In genomic region chr21:31142600-31142999, GRCh38 we compare ENCODE assay signal across 11 cellular contexts.
A peak's percentile ranks its signal among the peaks of the same experiment; 100 is the strongest.
DNase-seq lines count a peak whose midpoint lies in the region; ATAC-seq and TF ChIP-seq lines count a peak whose summit lies in the region.
"Had no signal": no experiment of that assay in that cellular context is flagged by ENCODE, and none has a peak within 500 bp of the region (broad histone marks: within the 10 kb centered on the region; RNA-seq: fewer than 3 reads in every experiment).

No MANE protein-coding gene starts in this region.

- BruUV-seq in HCT116 (replicated peaks; lab: Mats Ljungman, UMichigan), result no TSS peak

- H3K9me3 Mint-ChIP-seq in activated CD4-positive, alpha-beta T cell treated with anti-CD3 and anti-CD28 coated beads for 36 hours (ENCODE audit: low read depth), result no peaks in the 10 kb centered on the region
- H3K9me3 Mint-ChIP-seq in activated CD4-positive, alpha-beta T cell treated with anti-CD3 and anti-CD28 coated beads, Interleukin-2, amount 10 ng/mL, durations not matched to agents 7 days and 5 days, result no peaks in the 10 kb centered on the region
- H3K9me3 Mint-ChIP-seq in naive thymus-derived CD8-positive, alpha-beta T cell, result peaks cover 0 to 2% (median 0%) of the 10 kb centered on the region in 9 donors
- H3K9me3 Mint-ChIP-seq: natural killer cell had no signal

- RAD21 ChIA-PET in HCT116 (lab: Charles Lee; ENCODE audit: low non-redundant PET in 1 of 2, low total read pairs in 2 of 2, uncharacterized antibody in 2 of 2, unreplicated experiment in 2 of 2), result no interaction called here

- POLR2A ChIA-PET in activated CD4-positive, alpha-beta T cell treated with anti-CD3 and anti-CD28 coated beads for 36 hours (lab: Charles Lee), result no interaction called here
- POLR2A ChIA-PET in HCT116 (lab: Charles Lee), result no interaction called here
- POLR2A ChIA-PET in activated CD4-positive, alpha-beta T cell treated with anti-CD3 and anti-CD28 coated beads, Interleukin-2, amount 10 ng/mL, durations not matched to agents 7 days and 5 days (lab: Charles Lee), result no interaction called here
- POLR2A ChIA-PET in naive thymus-derived CD8-positive, alpha-beta T cell (lab: Charles Lee), result interaction anchor here (0.7 to 2.3 kb wide), 3 partner anchors 34 to 304 kb away, joined by 3 to 5 read pairs (median 4); no protein-coding TSS in a partner anchor

- H3K4me2 ChIP-seq in HCT116 (ENCODE audit: low read length) (no peak overlapping the region), GM23248 (ENCODE audit: unreplicated experiment) (no peak overlapping the region)

- CTCF ChIA-PET in activated CD4-positive, alpha-beta T cell treated with anti-CD3 and anti-CD28 coated beads for 36 hours (lab: Charles Lee), result interaction anchor here (0.7 to 1.9 kb wide), 3 partner anchors 32 to 261 kb away, joined by 3 to 7 read pairs (median 4); no protein-coding TSS in a partner anchor
- CTCF ChIA-PET in HCT116 (lab: Charles Lee), result no interaction called here
- CTCF ChIA-PET in activated CD4-positive, alpha-beta T cell treated with anti-CD3 and anti-CD28 coated beads, Interleukin-2, amount 10 ng/mL, durations not matched to agents 7 days and 5 days (lab: Charles Lee), result interaction anchor here (0.6 to 1.6 kb wide), 2 partner anchors 22 to 43 kb away, joined by 4 to 5 read pairs; no protein-coding TSS in a partner anchor

- TF ChIP-seq POLR2A in HCT116 (IDR thresholded peaks at IDR 0.05; ENCODE audit: borderline replicate concordance, extremely low read depth, insufficient read depth, insufficient read length), result no peak

- H3K4me1 ChIP-seq in HCT116 (ENCODE audit: control insufficient read depth in 1 of 2, insufficient read depth in 2 of 2, low read length in 2 of 2) (no peaks in the 10 kb centered on the region), GM23248 (ENCODE audit: insufficient read depth) (0 out of 2 replicates have a peak, but pooled peaks cover 4% of the 10 kb centered on the region)

- H3K36me3 ChIP-seq in HCT116 (ENCODE audit: control insufficient read depth in 1 of 2, insufficient read depth in 2 of 2, low read length in 2 of 2) (no peaks in the 10 kb centered on the region), GM23248 (ENCODE audit: low read depth) (no peaks in the 10 kb centered on the region)

- WGBS in GM23248 (ENCODE audit: low coverage in 1 of 2, low lambda C conversion rate in 2 of 2, missing lambda C conversion rate in 2 of 2), 2 experiments, result 62 to 72% methylated on average over 6 to 7 of the region's 7 CpGs

- H4K20me1 ChIP-seq in HCT116 (ENCODE audit: insufficient read depth) (no peaks in the 10 kb centered on the region), GM23248 (ENCODE audit: insufficient read depth) (no peaks in the 10 kb centered on the region)

- H3K27ac Mint-ChIP-seq in activated CD4-positive, alpha-beta T cell treated with anti-CD3 and anti-CD28 coated beads for 36 hours, result no peak overlapping the region
- H3K27ac Mint-ChIP-seq in activated CD4-positive, alpha-beta T cell treated with anti-CD3 and anti-CD28 coated beads, Interleukin-2, amount 10 ng/mL, durations not matched to agents 7 days and 5 days, result no peak overlapping the region
- no peak overlapping the region for H3K27ac Mint-ChIP-seq in naive thymus-derived CD8-positive, alpha-beta T cell
- H3K27ac Mint-ChIP-seq: natural killer cell had no signal

- H3K4me3 ChIP-seq in HCT116 (replicated peaks in 1 of 2; ENCODE audit: low read depth in 1 of 2, low read length in 2 of 2) (no peak overlapping the region), GM23248 (no peak overlapping the region)

- intact Hi-C loops in activated CD4-positive, alpha-beta T cell treated with anti-CD3 and anti-CD28 coated beads for 36 hours (cut with DNase I, micrococcal nuclease), result no loop called here
- intact Hi-C loops in HCT116 (cut with micrococcal nuclease), result no loop called here

- H3K9me3 ChIP-seq in HCT116 (ENCODE audit: control insufficient read depth in 1 of 2, insufficient read depth in 1 of 2, low read depth in 1 of 2, low read length in 2 of 2), result no peaks in the 10 kb centered on the region
- H3K9me3 ChIP-seq in GM23248 (ENCODE audit: low read depth), result no peaks in the 10 kb centered on the region

- peaks cover 60% of the 10 kb centered on the region for H3K36me3 Mint-ChIP-seq in activated CD4-positive, alpha-beta T cell treated with anti-CD3 and anti-CD28 coated beads for 36 hours (ENCODE audit: low read depth)
- peaks cover 48% of the 10 kb centered on the region for H3K36me3 Mint-ChIP-seq in activated CD4-positive, alpha-beta T cell treated with anti-CD3 and anti-CD28 coated beads, Interleukin-2, amount 10 ng/mL, durations not matched to agents 7 days and 5 days (ENCODE audit: low read depth)
- H3K36me3 Mint-ChIP-seq in naive thymus-derived CD8-positive, alpha-beta T cell, result peaks cover 5 to 28% (median 6%) of the 10 kb centered on the region in 3 donors
- H3K36me3 Mint-ChIP-seq: natural killer cell had no signal

- no peak overlapping the region for H2AFZ ChIP-seq in HCT116 (ENCODE audit: low read depth, low read length, poor library complexity, severe bottlenecking)
- no peak overlapping the region for H2AFZ ChIP-seq in GM23248

- H3K27me3 Mint-ChIP-seq in activated CD4-positive, alpha-beta T cell treated with anti-CD3 and anti-CD28 coated beads for 36 hours, result no peaks in the 10 kb centered on the region
- no peaks in the 10 kb centered on the region for H3K27me3 Mint-ChIP-seq in activated CD4-positive, alpha-beta T cell treated with anti-CD3 and anti-CD28 coated beads, Interleukin-2, amount 10 ng/mL, durations not matched to agents 7 days and 5 days
- no peaks in the 10 kb centered on the region for H3K27me3 Mint-ChIP-seq in naive thymus-derived CD8-positive, alpha-beta T cell

- H3K4me3 Mint-ChIP-seq in activated CD4-positive, alpha-beta T cell treated with anti-CD3 and anti-CD28 coated beads for 36 hours, result no peak overlapping the region
- H3K4me3 Mint-ChIP-seq in activated CD4-positive, alpha-beta T cell treated with anti-CD3 and anti-CD28 coated beads, Interleukin-2, amount 10 ng/mL, durations not matched to agents 7 days and 5 days, result no peak overlapping the region
- no peak overlapping the region for H3K4me3 Mint-ChIP-seq in naive thymus-derived CD8-positive, alpha-beta T cell
- H3K4me3 Mint-ChIP-seq: natural killer cell had no signal

- H3F3A ChIP-seq in GM23248 (ENCODE audit: insufficient read depth), result 0 out of 2 replicates have a peak, but pooled peaks cover 5% of the 10 kb centered on the region

- H3K27ac ChIP-seq in HCT116 (ENCODE audit: low read depth, low read length) (no peak overlapping the region), GM23248 (no peak overlapping the region)

- peak; percentile 55 for DNase-seq in activated CD4-positive, alpha-beta T cell treated with anti-CD3 and anti-CD28 coated beads for 36 hours
- DNase-seq in activated CD4-positive, alpha-beta T cell treated with anti-CD3 and anti-CD28 coated beads for 1 hour, result no peak
- DNase-seq in HCT116 (ENCODE audit: low read depth, low spot score) (no peak), GM23248 (no peak)
- DNase-seq in activated CD4-positive, alpha-beta T cell treated with anti-CD3 and anti-CD28 coated beads, Interleukin-2, amount 10 ng/mL, durations not matched to agents 7 days and 5 days, result peak; percentile 63
- DNase-seq in naive thymus-derived CD8-positive, alpha-beta T cell, result peak in 8 of 10 donors; percentile 17 to 80 (median 48)
- DNase-seq: natural killer cell, NCI-H1436, SIG-M5 had no signal

- H3K9me2 ChIP-seq in HCT116 (ENCODE audit: insufficient read depth), result no peaks in the 10 kb centered on the region
- H3K9me2 ChIP-seq in GM23248 (ENCODE audit: insufficient read depth), result no peaks in the 10 kb centered on the region

- no peak for TF ChIP-seq RAD21 in HCT116 (IDR thresholded peaks at IDR 0.05; ENCODE audit: low read depth)

- no peaks in the 10 kb centered on the region for H3K27me3 ChIP-seq in HCT116 (ENCODE audit: insufficient read depth, low read length)
- H3K27me3 ChIP-seq in GM23248 (replicated peaks; ENCODE audit: insufficient read depth), result no peaks in the 10 kb centered on the region

- no peak overlapping the region for H3K9ac ChIP-seq in HCT116 (ENCODE audit: low read length)
- no peak overlapping the region for H3K9ac ChIP-seq in GM23248

- TF ChIP-seq CTCF in HCT116 (IDR thresholded peaks at IDR 0.05 in 2 of 3, conservative IDR thresholded peaks at IDR 0.05 in 1 of 3; ENCODE audit: borderline replicate concordance in 1 of 3, insufficient read depth in 1 of 3, low read depth in 2 of 3, low read length in 2 of 3), result peak in 1 of 3 experiments; percentile 21; a peak in 1 of 6 replicates

- in situ Hi-C loops in GM23248 (cut with MboI), result no loop called here

- no peaks in the 10 kb centered on the region for H3K79me2 ChIP-seq in HCT116 (ENCODE audit: insufficient read depth, low read length)
- no peaks in the 10 kb centered on the region for H3K79me2 ChIP-seq in GM23248 (ENCODE audit: insufficient read depth)

- H3K4me1 Mint-ChIP-seq in activated CD4-positive, alpha-beta T cell treated with anti-CD3 and anti-CD28 coated beads for 36 hours, result peaks cover 22% of the 10 kb centered on the region
- H3K4me1 Mint-ChIP-seq in activated CD4-positive, alpha-beta T cell treated with anti-CD3 and anti-CD28 coated beads, Interleukin-2, amount 10 ng/mL, durations not matched to agents 7 days and 5 days, result peaks cover 23% of the 10 kb centered on the region
- H3K4me1 Mint-ChIP-seq in naive thymus-derived CD8-positive, alpha-beta T cell, result peaks cover 8 to 17% (median 10%) of the 10 kb centered on the region in 4 donors
- H3K4me1 Mint-ChIP-seq: natural killer cell had no signal

- ATAC-seq in activated CD4-positive, alpha-beta T cell treated with anti-CD3 and anti-CD28 coated beads for 36 hours, result peak; percentile 79
- ATAC-seq in HCT116 (peak; percentile 69), HG03039 (IDR thresholded peaks at IDR 0.05; ENCODE audit: unreplicated experiment) (no peak), HG03571 (IDR thresholded peaks at IDR 0.05; ENCODE audit: unreplicated experiment) (no peak)
- peak; percentile 90 to 100 for ATAC-seq in naive thymus-derived CD8-positive, alpha-beta T cell
- ATAC-seq: natural killer cell had no signal

TF ChIP-seq in HCT116, 20 proteins besides CTCF, POLR2A, EP300 and RAD21 (continues in another document):
- TF ChIP-seq ZNF274 (IDR thresholded peaks at IDR 0.05; ENCODE audit: low read depth, low read length) (no peak), ELF1 (IDR thresholded peaks at IDR 0.05; ENCODE audit: borderline replicate concordance, low read depth) (no peak), SRF (IDR thresholded peaks at IDR 0.05; ENCODE audit: low read depth) (no peak), FOSL1 (IDR thresholded peaks at IDR 0.05; ENCODE audit: low read depth) (no peak)

Comparison
In these comparisons a context has a peak if more than half of its experiments do, and no peak if none do; other contexts are left out.
1. DNase-seq: peak in activated CD4-positive, alpha-beta T cell treated with anti-CD3 and anti-CD28 coated beads for 36 hours (single experiment), activated CD4-positive, alpha-beta T cell treated with anti-CD3 and anti-CD28 coated beads, Interleukin-2, amount 10 ng/mL, durations not matched to agents 7 days and 5 days (single experiment) and naive thymus-derived CD8-positive, alpha-beta T cell (8 of 10); none in activated CD4-positive, alpha-beta T cell treated with anti-CD3 and anti-CD28 coated beads for 1 hour (single experiment), HCT116 (single experiment) and GM23248 (single experiment).
2. ATAC-seq: peak in activated CD4-positive, alpha-beta T cell treated with anti-CD3 and anti-CD28 coated beads for 36 hours (single experiment), HCT116 (single experiment) and naive thymus-derived CD8-positive, alpha-beta T cell (2 of 2); none in HG03039 (single experiment) and HG03571 (single experiment).